Comparison of ENCODE assay signal across 12 cellular contexts in the genomic region with DNA sequence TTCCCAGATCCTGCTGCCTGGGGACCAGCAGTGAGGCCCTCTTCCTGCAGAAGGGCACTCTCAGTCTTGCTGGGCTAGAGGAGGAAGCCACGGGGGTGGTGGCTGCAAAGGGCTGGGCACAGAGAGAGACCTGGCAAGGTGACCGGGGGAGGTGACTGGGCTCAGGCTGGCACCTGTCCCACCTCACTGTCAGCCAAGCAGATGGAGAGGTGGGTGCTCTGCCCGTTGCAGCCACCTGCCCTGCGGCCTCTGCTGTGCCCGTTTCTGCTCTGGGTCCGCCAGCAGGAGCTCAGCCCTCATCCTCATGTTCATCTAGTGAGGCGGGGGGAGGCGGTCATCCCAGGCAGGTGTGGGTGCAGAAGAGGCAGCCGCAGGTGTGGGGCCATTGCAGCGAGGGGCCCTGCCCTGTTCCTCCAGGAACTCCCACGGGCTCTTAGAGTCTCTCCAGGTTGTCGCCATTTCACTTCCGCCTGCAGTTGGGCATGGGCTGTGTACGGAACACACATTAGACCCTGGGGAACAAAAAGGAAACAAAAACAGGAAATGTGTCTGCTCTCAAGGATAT. TPM values are rescaled to one million over a fixed set of nuclear protein-coding genes. Genes with fewer than 3 reads are reported as not detected.
A peak's percentile ranks its signal among the peaks of the same experiment; 100 is the strongest.
DNase-seq lines count a peak whose midpoint lies in the region; ATAC-seq and TF ChIP-seq lines count a peak whose summit lies in the region.
"Had no signal": no experiment of that assay in that cellular context is flagged by ENCODE, and none has a peak within 500 bp of the region (broad histone marks: within the 10 kb centered on the region; RNA-seq: fewer than 3 reads in every experiment).

No MANE protein-coding gene starts in this region.

- no peaks in the 10 kb centered on the region for H3K27me3 ChIP-seq in uterus

- H3K4me1 ChIP-seq in uterus = no peaks in the 10 kb centered on the region

- peak; percentile 77 for DNase-seq in COLO668 (lab: John Stamatoyannopoulos, UW; ENCODE audit: unreplicated experiment)
- peak; percentile 42 for DNase-seq in KBM-7
- no peak for DNase-seq in DMS114 treated with DMSO at 0.1 percent for 48 hours (lab: John Stamatoyannopoulos, UW; ENCODE audit: unreplicated experiment)
- no peak for DNase-seq in uterus
- no peak for DNase-seq in SK-N-DZ (ENCODE audit: low spot score)
- DNase-seq in kidney tubule cell (ENCODE audit: low spot score) = no peak
- DNase-seq: anterior cingulate cortex; CD4-positive, CD25-positive, alpha-beta regulatory T cell; foreskin keratinocyte; posterior cingulate gyrus had no signal

- H3K36me3 Mint-ChIP-seq in brain = no peaks in the 10 kb centered on the region
- H3K36me3 Mint-ChIP-seq: CD4-positive, CD25-positive, alpha-beta regulatory T cell had no signal

- H3K27ac Mint-ChIP-seq in brain = peak overlapping the region in 3 of 5 experiments; percentile 57 to 84 (median 79)

- H3K4me3 ChIP-seq in uterus = no peak overlapping the region

- no peaks in the 10 kb centered on the region for H3K27me3 Mint-ChIP-seq in brain
- H3K27me3 Mint-ChIP-seq: CD4-positive, CD25-positive, alpha-beta regulatory T cell had no signal

- H3K27ac ChIP-seq in uterus = no peak overlapping the region
- H3K27ac ChIP-seq: foreskin keratinocyte had no signal

- no peak for TF ChIP-seq CTCF in brain (conservative IDR thresholded peaks at IDR 0.05)
- TF ChIP-seq CTCF in uterus (IDR thresholded peaks at IDR 0.05) = no peak

- H3K36me3 ChIP-seq in uterus = no peaks in the 10 kb centered on the region

- H3K9me3 ChIP-seq in uterus = no peaks in the 10 kb centered on the region

- in situ Hi-C loops in KBM-7 (cut with MboI; ENCODE audit: low pct_unique_long_range_greater_than_20kb, low sequenced_read_pairs) = no loop called here

- H3K4me3 Mint-ChIP-seq in brain = no peak overlapping the region
- H3K4me3 Mint-ChIP-seq: CD4-positive, CD25-positive, alpha-beta regulatory T cell had no signal

- H3K4me1 Mint-ChIP-seq in brain = peaks cover 21% of the 10 kb centered on the region
- H3K4me1 Mint-ChIP-seq: CD4-positive, CD25-positive, alpha-beta regulatory T cell had no signal

- TF ChIP-seq POLR2A in uterus (IDR thresholded peaks at IDR 0.05) = no peak

- intact Hi-C loops in uterus (cut with DNase I; ENCODE audit: low total_unique reads) = no loop called here

- peak; percentile 58 for ATAC-seq in GM19395 (IDR thresholded peaks at IDR 0.05; ENCODE audit: unreplicated experiment)
- ATAC-seq: foreskin keratinocyte had no signal

- no peaks in the 10 kb centered on the region for H3K9me3 Mint-ChIP-seq in brain

RNA-seq across cellular contexts. Expression of gene TMEM209, which starts 55.5 kb away (rescaled TPM):
- 16.7 TPM for polyA plus RNA-seq in brain (ENCODE audit: insufficient read depth, low read depth, low replicate concordance)
- 10 to 100 TPM in 3 of 4 donors, 1 to 10 TPM in 1; 7.4 to 22.6 (median 19.4) TPM for total RNA-seq in uterus
- polyA plus RNA-seq in SK-N-DZ (2014; cell fraction: cytosol; rRNA removed) = 22.0 and 22.4 TPM in 2 replicates
- polyA plus RNA-seq in SK-N-DZ (2014; cell fraction: nucleus; rRNA removed) = 9.9 and 11.6 TPM in 2 replicates

RNA-seq across cellular contexts. Expression of gene SSMEM1, which starts 58.0 kb away (rescaled TPM):
- polyA plus RNA-seq in brain (ENCODE audit: insufficient read depth, low read depth, low replicate concordance) = not detected
- total RNA-seq in uterus = not detected
- polyA plus RNA-seq in SK-N-DZ (2014; cell fraction: cytosol; rRNA removed) = not detected in 2 replicates
- polyA plus RNA-seq in SK-N-DZ (2014; cell fraction: nucleus; rRNA removed) = not detected in 2 replicates
- total RNA-seq: CD4-positive, CD25-positive, alpha-beta regulatory T cell; foreskin keratinocyte had no signal
- polyA plus RNA-seq: CD4-positive, CD25-positive, alpha-beta regulatory T cell; foreskin keratinocyte had no signal

Comparison
In these comparisons a context has a peak if more than half of its experiments do, and no peak if none do; other contexts are left out.
1. DNase-seq: peak in COLO668 (single experiment) and KBM-7 (single experiment); none in DMS114 treated with DMSO at 0.1 percent for 48 hours (single experiment), uterus (0 of 2), SK-N-DZ (single experiment) and kidney tubule cell (single experiment).